In genomic region chr6:835476-836160, GRCh38 we compare ENCODE assay signal across 14 cellular contexts.
DNase-seq lines count a peak whose midpoint lies in the region; ATAC-seq, FAIRE-seq and TF ChIP-seq lines count a peak whose summit lies in the region.
"Had no signal": no experiment of that assay in that cellular context is flagged by ENCODE, and none has a peak within 500 bp of the region (broad histone marks: within the 10 kb centered on the region; RNA-seq: fewer than 3 reads in every experiment).

No MANE protein-coding gene starts in this region.

- no peak for TF ChIP-seq EP300 in transverse colon (IDR thresholded peaks at IDR 0.05; ENCODE audit: low read depth)

- H3K4me2 ChIP-seq in hepatocyte: peak overlapping the region; percentile 13

- FAIRE-seq in urothelium cell line (lab: Jason Lieb, UNC): no peak
- FAIRE-seq: D721Med had no signal

- H3K4me3 ChIP-seq in adrenal gland: no peak overlapping the region
- H3K4me3 ChIP-seq in hepatocyte: no peak overlapping the region
- no peak overlapping the region for H3K4me3 ChIP-seq in transverse colon
- H3K4me3 ChIP-seq: esophagus muscularis mucosa had no signal

- H3K79me2 ChIP-seq in hepatocyte: no peaks in the 10 kb centered on the region

- WGBS in adrenal gland, 4 donors: 57 to 72% (median 62%) methylated on average over 3 of the region's 3 CpGs
- WGBS in hepatocyte (ENCODE audit: low lambda C conversion rate, missing lambda C conversion rate): 71% methylated on average over 3 of the region's 3 CpGs
- 77 to 87% methylated on average over 3 of the region's 3 CpGs for WGBS in transverse colon (ENCODE audit: low coverage in 1 of 2), 2 donors

- H3K9me2 ChIP-seq in hepatocyte (replicated peaks; ENCODE audit: insufficient read depth): no peaks in the 10 kb centered on the region

- H3K9me3 ChIP-seq in adrenal gland (replicated peaks in 1 of 3) (no peaks in the 10 kb centered on the region), hepatocyte (ENCODE audit: low read depth) (no peaks in the 10 kb centered on the region), transverse colon (peaks cover 0 to 3% of the 10 kb centered on the region in 2 donors)
- H3K9me3 ChIP-seq: esophagus muscularis mucosa had no signal

- DNase-seq in stimulated activated naive CD8-positive, alpha-beta T cell treated with anti-CD3 and anti-CD28 coated beads, Interleukin-15, Interleukin-2, amounts not matched to agents 100 U/mL and 50 U/mL, for 24 hours: no peak
- DNase-seq in stimulated activated naive CD8-positive, alpha-beta T cell treated with anti-CD3 and anti-CD28 coated beads, Interleukin-15, amount 100 ng/mL, for 72 hours: no peak
- DNase-seq in adrenal gland (peak in 6 of 7 donors; percentile 12 to 64 (median 26)), hepatocyte (ENCODE audit: low spot score) (no peak), urothelium cell line (ENCODE audit: low spot score) (peak; percentile 29), transverse colon (no peak)
- DNase-seq in activated T-cell treated with anti-CD3 and anti-CD28 coated beads, Interleukin-2, amount 50 U/mL, for 72 hours: no peak
- DNase-seq in activated naive CD4-positive, alpha-beta T cell treated with Interleukin-2 at 50 U/mL for 16 hours: no peak
- DNase-seq: activated CD8-positive, alpha-beta T cell treated with anti-CD3 and anti-CD28 coated beads, Interleukin-2, amount 10 ng/mL, durations not matched to agents 7 days and 5 days; cerebellar nuclear complex; NCI-H2081; trophoblast cell had no signal

- peaks cover 7% of the 10 kb centered on the region for H3K4me1 Mint-ChIP-seq in stimulated activated naive CD8-positive, alpha-beta T cell treated with anti-CD3 and anti-CD28 coated beads, Interleukin-15, amount 100 ng/mL, for 72 hours
- H3K4me1 Mint-ChIP-seq in activated T-cell treated with anti-CD3 and anti-CD28 coated beads, Interleukin-2, amount 50 U/mL, for 72 hours (ENCODE audit: low read depth): no peaks in the 10 kb centered on the region

- TF ChIP-seq POLR2A in adrenal gland (IDR thresholded peaks at IDR 0.05) (no peak), transverse colon (IDR thresholded peaks at IDR 0.05) (no peak)

- peak; percentile 36 for ATAC-seq in stimulated activated naive CD8-positive, alpha-beta T cell treated with anti-CD3 and anti-CD28 coated beads, Interleukin-15, Interleukin-2, amounts not matched to agents 100 U/mL and 50 U/mL, for 24 hours
- no peak for ATAC-seq in stimulated activated naive CD8-positive, alpha-beta T cell treated with anti-CD3 and anti-CD28 coated beads, Interleukin-15, amount 100 ng/mL, for 72 hours
- no peak for ATAC-seq in activated T-cell treated with anti-CD3 and anti-CD28 coated beads, Interleukin-2, amount 50 U/mL, for 72 hours (replicated peaks in 1 of 2)
- ATAC-seq: activated CD8-positive, alpha-beta T cell treated with anti-CD3 and anti-CD28 coated beads, Interleukin-2, amount 10 ng/mL, durations not matched to agents 7 days and 5 days had no signal

- TF ChIP-seq CTCF in adrenal gland (IDR thresholded peaks at IDR 0.05) (no peak), hepatocyte (IDR thresholded peaks at IDR 0.05; ENCODE audit: poor library complexity) (no peak), transverse colon (IDR thresholded peaks at IDR 0.05) (no peak)

- H4K20me1 ChIP-seq in hepatocyte (ENCODE audit: insufficient read depth, poor library complexity, severe bottlenecking): no peaks in the 10 kb centered on the region

- no peak overlapping the region for H2AFZ ChIP-seq in hepatocyte

- peaks cover 11% of the 10 kb centered on the region for H3K27me3 Mint-ChIP-seq in stimulated activated naive CD8-positive, alpha-beta T cell treated with anti-CD3 and anti-CD28 coated beads, Interleukin-15, amount 100 ng/mL, for 72 hours
- H3K27me3 Mint-ChIP-seq in activated T-cell treated with anti-CD3 and anti-CD28 coated beads, Interleukin-2, amount 50 U/mL, for 72 hours (ENCODE audit: low read depth): peaks cover 19% of the 10 kb centered on the region

- H3K4me3 Mint-ChIP-seq in stimulated activated naive CD8-positive, alpha-beta T cell treated with anti-CD3 and anti-CD28 coated beads, Interleukin-15, amount 100 ng/mL, for 72 hours: no peak overlapping the region
- H3K4me3 Mint-ChIP-seq in activated T-cell treated with anti-CD3 and anti-CD28 coated beads, Interleukin-2, amount 50 U/mL, for 72 hours: no peak overlapping the region
- H3K4me3 Mint-ChIP-seq: activated CD8-positive, alpha-beta T cell treated with anti-CD3 and anti-CD28 coated beads, Interleukin-2, amount 10 ng/mL, durations not matched to agents 7 days and 5 days had no signal

- no peak overlapping the region for H3K27ac Mint-ChIP-seq in stimulated activated naive CD8-positive, alpha-beta T cell treated with anti-CD3 and anti-CD28 coated beads, Interleukin-15, amount 100 ng/mL, for 72 hours
- no peak overlapping the region for H3K27ac Mint-ChIP-seq in activated T-cell treated with anti-CD3 and anti-CD28 coated beads, Interleukin-2, amount 50 U/mL, for 72 hours
- H3K27ac Mint-ChIP-seq: activated CD8-positive, alpha-beta T cell treated with anti-CD3 and anti-CD28 coated beads, Interleukin-2, amount 10 ng/mL, durations not matched to agents 7 days and 5 days had no signal

- H3K36me3 ChIP-seq in adrenal gland (replicated peaks in 1 of 2) (no peaks in the 10 kb centered on the region), hepatocyte (replicated peaks; ENCODE audit: insufficient read depth, low read depth) (no peaks in the 10 kb centered on the region), transverse colon (no peaks in the 10 kb centered on the region)
- H3K36me3 ChIP-seq: esophagus muscularis mucosa had no signal

- in situ Hi-C loops in transverse colon (cut with MboI; ENCODE audit: low pct_ligation_motif_present in 1 of 4, low pct_unique_long_range_greater_than_20kb in 1 of 4, low sequenced_read_pairs in 3 of 4): no loop called here

- H3K27me3 ChIP-seq in adrenal gland (no peaks in the 10 kb centered on the region), hepatocyte (no peaks in the 10 kb centered on the region), transverse colon (no peaks in the 10 kb centered on the region)
- H3K27me3 ChIP-seq: esophagus muscularis mucosa had no signal

- intact Hi-C loops in adrenal gland (cut with DNase I) (no loop called here), transverse colon (cut with DNase I; ENCODE audit: low total_unique reads) (no loop called here)

- H3K9me3 Mint-ChIP-seq in stimulated activated naive CD8-positive, alpha-beta T cell treated with anti-CD3 and anti-CD28 coated beads, Interleukin-15, amount 100 ng/mL, for 72 hours: peaks cover 15 to 16% of the 10 kb centered on the region in 2 donors
- peaks cover 3 to 7% of the 10 kb centered on the region in 2 donors for H3K9me3 Mint-ChIP-seq in activated T-cell treated with anti-CD3 and anti-CD28 coated beads, Interleukin-2, amount 50 U/mL, for 72 hours

- H3K27ac ChIP-seq in adrenal gland (peak overlapping the region in 2 of 5 donors; percentile 6 to 41), hepatocyte (peak overlapping the region; percentile 73), transverse colon (no peak overlapping the region)

- H3K4me1 ChIP-seq in adrenal gland (replicated peaks in 1 of 2): peaks cover 8 to 9% of the 10 kb centered on the region in 2 donors
- peaks cover 28% of the 10 kb centered on the region for H3K4me1 ChIP-seq in hepatocyte (ENCODE audit: insufficient read depth)
- H3K4me1 ChIP-seq in transverse colon: peaks cover 0 to 3% (median 0%) of the 10 kb centered on the region in 4 donors

- peaks cover 2 to 3% of the 10 kb centered on the region in 2 donors for H3K36me3 Mint-ChIP-seq in activated T-cell treated with anti-CD3 and anti-CD28 coated beads, Interleukin-2, amount 50 U/mL, for 72 hours (ENCODE audit: insufficient read depth in 2 of 2)

Comparison
In these comparisons a context has a peak if more than half of its experiments do, and no peak if none do; other contexts are left out.
1. DNase-seq: peak in adrenal gland (6 of 7) and urothelium cell line (single experiment); none in stimulated activated naive CD8-positive, alpha-beta T cell treated with anti-CD3 and anti-CD28 coated beads, Interleukin-15, Interleukin-2, amounts not matched to agents 100 U/mL and 50 U/mL, for 24 hours (single experiment), stimulated activated naive CD8-positive, alpha-beta T cell treated with anti-CD3 and anti-CD28 coated beads, Interleukin-15, amount 100 ng/mL, for 72 hours (0 of 2), hepatocyte (single experiment), transverse colon (single experiment), activated T-cell treated with anti-CD3 and anti-CD28 coated beads, Interleukin-2, amount 50 U/mL, for 72 hours (0 of 2) and activated naive CD4-positive, alpha-beta T cell treated with Interleukin-2 at 50 U/mL for 16 hours (single experiment).